8 cellular contexts compared by ENCODE assay signal in genomic region chr2:235669269-235669831, GRCh38.
DNase-seq lines count a peak whose midpoint lies in the region; ATAC-seq and TF ChIP-seq lines count a peak whose summit lies in the region.

No MANE protein-coding gene starts in this region.

- no peak for TF ChIP-seq CTCF in RWPE1 (conservative IDR thresholded peaks at IDR 0.05; ENCODE audit: low read depth)
- no peak for TF ChIP-seq CTCF in astrocyte of the spinal cord (IDR thresholded peaks at IDR 0.05; ENCODE audit: low read depth, low read length)
- no peak for TF ChIP-seq CTCF in hepatocyte (IDR thresholded peaks at IDR 0.05; ENCODE audit: poor library complexity)
- TF ChIP-seq CTCF in progenitor cell of endocrine pancreas (IDR thresholded peaks at IDR 0.05; ENCODE audit: unreplicated experiment): no peak

- H3K4me3 ChIP-seq in astrocyte of the spinal cord (ENCODE audit: low read depth, low read length) (peak overlapping the region; percentile 24), hepatocyte (peak overlapping the region; percentile 52)

- WGBS in hepatocyte (ENCODE audit: low lambda C conversion rate, missing lambda C conversion rate): under 1% methylated on average over 43 of the region's 77 CpGs

- H4K20me1 ChIP-seq in hepatocyte (ENCODE audit: insufficient read depth, poor library complexity, severe bottlenecking): peaks cover 76% of the 10 kb centered on the region

- H3K36me3 Mint-ChIP-seq in progenitor cell of endocrine pancreas (ENCODE audit: insufficient read depth): no peaks in the 10 kb centered on the region

- peaks cover 18% of the 10 kb centered on the region for H3K27me3 ChIP-seq in hepatocyte

- no peaks in the 10 kb centered on the region for H3K36me3 ChIP-seq in hepatocyte (replicated peaks; ENCODE audit: insufficient read depth, low read depth)

- H3K27me3 Mint-ChIP-seq in progenitor cell of endocrine pancreas: peaks cover 23% of the 10 kb centered on the region

- peak overlapping the region; percentile 52 for H3K27ac ChIP-seq in RWPE1
- no peak overlapping the region for H3K27ac ChIP-seq in hepatocyte

- H3K79me2 ChIP-seq in hepatocyte: peaks cover 58% of the 10 kb centered on the region

- POLR2A ChIA-PET in RWPE1 (lab: Yijun Ruan, JAX; ENCODE audit: low non-redundant PET): no interaction called here

- peak overlapping the region; percentile 95 for H3K4me2 ChIP-seq in hepatocyte

- DNase-seq in AG08396 (ENCODE audit: low spot score) (peak; percentile 88), RWPE1 (ENCODE audit: low spot score) (peak; percentile 49), astrocyte of the spinal cord (ENCODE audit: low read depth, low spot score) (peak; percentile 65), hepatocyte (ENCODE audit: low spot score) (peak; percentile 88), progenitor cell of endocrine pancreas (ENCODE audit: low spot score, unreplicated experiment) (peak; percentile 64)

- peaks cover 14% of the 10 kb centered on the region for H3K4me1 Mint-ChIP-seq in progenitor cell of endocrine pancreas (ENCODE audit: low read depth)

- peak overlapping the region; percentile 64 for H3K4me3 Mint-ChIP-seq in progenitor cell of endocrine pancreas (ENCODE audit: low read depth)

- no peaks in the 10 kb centered on the region for H3K9me3 ChIP-seq in hepatocyte (ENCODE audit: low read depth)

- H3K9me3 Mint-ChIP-seq in progenitor cell of endocrine pancreas (ENCODE audit: low read depth): no peaks in the 10 kb centered on the region

- peaks cover 19% of the 10 kb centered on the region for H3K4me1 ChIP-seq in hepatocyte (ENCODE audit: insufficient read depth)

- no peak overlapping the region for H3K27ac Mint-ChIP-seq in progenitor cell of endocrine pancreas

- ATAC-seq in HG03354 (IDR thresholded peaks at IDR 0.05; ENCODE audit: poor library complexity, severe bottlenecking, unreplicated experiment): peak; percentile 43
- no peak for ATAC-seq in GM19023 (IDR thresholded peaks at IDR 0.05; ENCODE audit: unreplicated experiment)
- ATAC-seq in HG02973 (IDR thresholded peaks at IDR 0.05; ENCODE audit: unreplicated experiment): no peak

- in situ Hi-C loops in astrocyte of the spinal cord (cut with HindIII; ENCODE audit: low sequenced_read_pairs): no loop called here

- CTCF ChIA-PET in RWPE1 (lab: Yijun Ruan, JAX): interaction anchor here (1.2 kb wide), 1 partner anchor 73 kb away, joined by 10 read pairs; no protein-coding TSS in a partner anchor

- H3K9me2 ChIP-seq in hepatocyte (replicated peaks; ENCODE audit: insufficient read depth): no peaks in the 10 kb centered on the region

- H2AFZ ChIP-seq in hepatocyte: no peak overlapping the region
